9 cellular contexts compared by ENCODE assay signal in the genomic region with DNA sequence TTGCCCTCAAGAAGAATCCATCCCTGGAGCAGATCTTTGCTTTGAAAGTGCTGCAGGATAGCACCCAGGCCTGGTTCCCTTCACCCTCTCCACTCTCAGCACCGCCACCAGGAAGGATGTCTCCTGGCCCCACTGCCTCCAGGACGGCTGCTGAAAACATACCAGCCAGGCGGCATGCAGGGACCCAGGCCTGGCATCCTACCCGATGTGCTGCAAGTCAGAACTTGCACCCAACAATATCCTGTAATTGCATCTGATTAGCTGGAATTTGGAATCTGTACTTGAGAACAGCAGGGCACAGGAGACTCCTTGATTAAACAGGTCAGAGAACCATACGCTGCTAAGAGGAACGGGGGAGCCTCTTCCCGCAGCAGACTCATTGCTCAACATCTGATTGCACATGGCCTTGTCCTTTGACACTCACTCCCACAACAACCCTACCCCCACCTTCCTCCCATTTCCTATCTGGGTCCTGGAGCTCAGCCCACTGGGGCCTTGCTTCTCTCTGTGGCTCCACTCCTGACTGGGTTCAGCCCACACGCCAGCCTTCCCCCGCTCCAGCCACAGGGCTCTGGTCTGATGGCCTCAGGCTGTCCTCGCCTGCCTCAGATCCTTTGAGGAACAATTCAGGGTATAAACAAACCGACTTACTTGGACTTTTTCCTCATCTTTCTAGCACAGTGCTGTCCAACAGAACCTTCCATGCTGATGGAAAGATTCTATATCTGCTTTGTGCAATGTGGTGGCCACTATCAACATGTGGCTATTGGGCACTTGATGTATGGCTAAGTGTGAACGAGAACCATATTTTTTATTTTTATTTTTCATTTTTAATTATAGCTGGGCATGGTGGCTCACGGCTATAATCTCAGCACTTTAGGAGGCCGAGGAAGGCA.
DNase-seq lines count a peak whose midpoint lies in the region; ATAC-seq and TF ChIP-seq lines count a peak whose summit lies in the region.
"Had no signal": no experiment of that assay in that cellular context is flagged by ENCODE, and none has a peak within 500 bp of the region (broad histone marks: within the 10 kb centered on the region; RNA-seq: fewer than 3 reads in every experiment).

No MANE protein-coding gene starts in this region.

- H3K27me3 ChIP-seq in GM23338 (ENCODE audit: insufficient read depth) (no peaks in the 10 kb centered on the region), cardiac muscle cell (no peaks in the 10 kb centered on the region), MG63 (no peaks in the 10 kb centered on the region)

- H3K36me3 ChIP-seq in GM23338 (ENCODE audit: insufficient read depth) (no peaks in the 10 kb centered on the region), cardiac muscle cell (no peaks in the 10 kb centered on the region), MG63 (no peaks in the 10 kb centered on the region)

- H3K9me3 Mint-ChIP-seq in GM23338 = no peaks in the 10 kb centered on the region
- H3K9me3 Mint-ChIP-seq: activated B cell treated with CpG ODN at 0.5 μM for 24 hours had no signal

- no peak overlapping the region for H3K4me3 Mint-ChIP-seq in GM23338
- H3K4me3 Mint-ChIP-seq: activated B cell treated with CpG ODN at 0.5 μM for 24 hours had no signal

- H3K27me3 Mint-ChIP-seq in GM23338 (ENCODE audit: insufficient read depth, low read depth, poor library complexity) = peaks cover 16% of the 10 kb centered on the region
- H3K27me3 Mint-ChIP-seq: activated B cell treated with CpG ODN at 0.5 μM for 24 hours had no signal

- no peaks in the 10 kb centered on the region for H3K79me2 ChIP-seq in GM23338 (replicated peaks; ENCODE audit: insufficient read depth)

- H4K20me1 ChIP-seq in GM23338 (replicated peaks; ENCODE audit: insufficient read depth) = no peaks in the 10 kb centered on the region

- H3K27ac ChIP-seq in GM23338 (ENCODE audit: low read depth) = no peak overlapping the region
- peak overlapping the region; percentile 34 for H3K27ac ChIP-seq in cardiac muscle cell

- TF ChIP-seq CTCF in GM23338 (conservative IDR thresholded peaks at IDR 0.05; ENCODE audit: low read depth in 2 of 2) = no peak
- no peak for TF ChIP-seq CTCF in cardiac muscle cell (IDR thresholded peaks at IDR 0.05; ENCODE audit: low read depth, low read length)

- peak; percentile 63 for ATAC-seq in GM23338
- ATAC-seq in HG03025 (IDR thresholded peaks at IDR 0.05; ENCODE audit: low FRiP score, unreplicated experiment) = no peak
- no peak for ATAC-seq in HG02763 (IDR thresholded peaks at IDR 0.05; ENCODE audit: unreplicated experiment)

- H3K4me2 ChIP-seq in GM23338 = no peak overlapping the region

- 0 out of 2 replicates have a peak overlapping the region, but pooled peaks have one; percentile 66 for H2AFZ ChIP-seq in GM23338

- peak overlapping the region; percentile 49; the same call in 1 of the 2 replicates for H3K27ac Mint-ChIP-seq in GM23338
- H3K27ac Mint-ChIP-seq: activated B cell treated with CpG ODN at 0.5 μM for 24 hours had no signal

- H3K4me3 ChIP-seq in GM23338 (no peak overlapping the region), cardiac muscle cell (no peak overlapping the region), MG63 (no peak overlapping the region)

- no peak for DNase-seq in GM23338 (ENCODE audit: low spot score)
- DNase-seq in SIG-M5 (lab: John Stamatoyannopoulos, UW) = peak; percentile 60
- DNase-seq in cardiac muscle cell (ENCODE audit: low read depth in 1 of 2, low spot score in 1 of 2) = peak in 1 of 2 donors; percentile 99
- peak; percentile 30 for DNase-seq in retina
- no peak for DNase-seq in germinal center (ENCODE audit: low spot score)
- DNase-seq in MG63 = no peak
- DNase-seq: activated B cell treated with CpG ODN at 0.5 μM for 24 hours had no signal

- H3K4me1 ChIP-seq in GM23338 (ENCODE audit: insufficient read depth) (peaks cover 7% of the 10 kb centered on the region), cardiac muscle cell (ENCODE audit: low read depth) (no peaks in the 10 kb centered on the region)

- H3K4me1 Mint-ChIP-seq in GM23338 = peaks cover 8% of the 10 kb centered on the region
- H3K4me1 Mint-ChIP-seq: activated B cell treated with CpG ODN at 0.5 μM for 24 hours had no signal

- H3F3A ChIP-seq in GM23338 (replicated peaks; ENCODE audit: low read depth) = no peaks in the 10 kb centered on the region; the same call in 1 of the 2 replicates

- H3K36me3 Mint-ChIP-seq in GM23338 (ENCODE audit: low read depth) = no peaks in the 10 kb centered on the region

- H3K9me3 ChIP-seq in cardiac muscle cell (ENCODE audit: low read depth) = no peaks in the 10 kb centered on the region
- no peaks in the 10 kb centered on the region for H3K9me3 ChIP-seq in MG63

- no peaks in the 10 kb centered on the region for H3K9me2 ChIP-seq in GM23338 (ENCODE audit: insufficient read depth)

TF ChIP-seq in GM23338, 12 proteins besides CTCF, POLR2A, EP300 and RAD21 (continues in another document):
- TF ChIP-seq EZH2 (IDR thresholded peaks at IDR 0.05; ENCODE audit: low read depth, unreplicated experiment) (no peak), ETS1 (IDR thresholded peaks at IDR 0.05) (no peak), CREB1 (CRISPR knock-in tag; IDR thresholded peaks at IDR 0.05; ENCODE audit: low read depth) (no peak), NANOG (IDR thresholded peaks at IDR 0.05; ENCODE audit: borderline replicate concordance) (no peak), POLR2AphosphoS5 (IDR thresholded peaks at IDR 0.05; ENCODE audit: low read depth) (no peak), ZNF331 (CRISPR knock-in tag; IDR thresholded peaks at IDR 0.05; ENCODE audit: low read depth) (no peak), JUNB (IDR thresholded peaks at IDR 0.05; ENCODE audit: unreplicated experiment) (no peak), STAT1 (IDR thresholded peaks at IDR 0.05; ENCODE audit: unreplicated experiment) (no peak)
- TF ChIP-seq, protein P1, sequence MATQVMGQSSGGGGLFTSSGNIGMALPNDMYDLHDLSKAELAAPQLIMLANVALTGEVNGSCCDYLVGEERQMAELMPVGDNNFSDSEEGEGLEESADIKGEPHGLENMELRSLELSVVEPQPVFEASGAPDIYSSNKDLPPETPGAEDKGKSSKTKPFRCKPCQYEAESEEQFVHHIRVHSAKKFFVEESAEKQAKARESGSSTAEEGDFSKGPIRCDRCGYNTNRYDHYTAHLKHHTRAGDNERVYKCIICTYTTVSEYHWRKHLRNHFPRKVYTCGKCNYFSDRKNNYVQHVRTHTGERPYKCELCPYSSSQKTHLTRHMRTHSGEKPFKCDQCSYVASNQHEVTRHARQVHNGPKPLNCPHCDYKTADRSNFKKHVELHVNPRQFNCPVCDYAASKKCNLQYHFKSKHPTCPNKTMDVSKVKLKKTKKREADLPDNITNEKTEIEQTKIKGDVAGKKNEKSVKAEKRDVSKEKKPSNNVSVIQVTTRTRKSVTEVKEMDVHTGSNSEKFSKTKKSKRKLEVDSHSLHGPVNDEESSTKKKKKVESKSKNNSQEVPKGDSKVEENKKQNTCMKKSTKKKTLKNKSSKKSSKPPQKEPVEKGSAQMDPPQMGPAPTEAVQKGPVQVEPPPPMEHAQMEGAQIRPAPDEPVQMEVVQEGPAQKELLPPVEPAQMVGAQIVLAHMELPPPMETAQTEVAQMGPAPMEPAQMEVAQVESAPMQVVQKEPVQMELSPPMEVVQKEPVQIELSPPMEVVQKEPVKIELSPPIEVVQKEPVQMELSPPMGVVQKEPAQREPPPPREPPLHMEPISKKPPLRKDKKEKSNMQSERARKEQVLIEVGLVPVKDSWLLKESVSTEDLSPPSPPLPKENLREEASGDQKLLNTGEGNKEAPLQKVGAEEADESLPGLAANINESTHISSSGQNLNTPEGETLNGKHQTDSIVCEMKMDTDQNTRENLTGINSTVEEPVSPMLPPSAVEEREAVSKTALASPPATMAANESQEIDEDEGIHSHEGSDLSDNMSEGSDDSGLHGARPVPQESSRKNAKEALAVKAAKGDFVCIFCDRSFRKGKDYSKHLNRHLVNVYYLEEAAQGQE (IDR thresholded peaks at IDR 0.05; ENCODE audit: unreplicated experiment) = no peak

Comparison
In these comparisons a context has a peak if more than half of its experiments do, and no peak if none do; other contexts are left out.
1. DNase-seq: peak in SIG-M5 (single experiment) and retina (single experiment); none in GM23338 (single experiment), germinal center (single experiment) and MG63 (single experiment).